1 cellular context compared by ENCODE assay signal in genomic region chr9:95587071-95587964, GRCh38.
TF ChIP-seq lines count a peak whose summit lies in the region.

No MANE protein-coding gene starts in this region.

TF ChIP-seq in K562, 482 proteins besides CTCF, POLR2A, EP300 and RAD21 (continued from another document):
- TF ChIP-seq TFE3 (CRISPR knock-in tag; IDR thresholded peaks at IDR 0.05), result no peak
